Comparison of ENCODE assay signal across 23 cellular contexts in genomic region chr10:79402625-79402946, GRCh38. TPM values are rescaled to one million over a fixed set of nuclear protein-coding genes. Genes with fewer than 3 reads are reported as not detected.
DNase-seq lines count a peak whose midpoint lies in the region; ATAC-seq and TF ChIP-seq lines count a peak whose summit lies in the region.
"Had no signal": no experiment of that assay in that cellular context is flagged by ENCODE, and none has a peak within 500 bp of the region (broad histone marks: within the 10 kb centered on the region; RNA-seq: fewer than 3 reads in every experiment).

No MANE protein-coding gene starts in this region.

- TF ChIP-seq CTCF in left ventricle myocardium inferior (IDR thresholded peaks at IDR 0.05; ENCODE audit: borderline replicate concordance) (no peak), type B pancreatic cell (conservative IDR thresholded peaks at IDR 0.05) (no peak), Caco-2 (IDR thresholded peaks at IDR 0.05; ENCODE audit: insufficient read depth in 1 of 2, low read depth in 1 of 2, low read length in 1 of 2, severe bottlenecking in 1 of 2, unreplicated experiment in 1 of 2) (no peak)

- H3K9me3 Mint-ChIP-seq in type B pancreatic cell (no peaks in the 10 kb centered on the region), Caco-2 (ENCODE audit: unreplicated experiment) (no peaks in the 10 kb centered on the region)
- H3K9me3 Mint-ChIP-seq: naive thymus-derived CD8-positive, alpha-beta T cell had no signal

- no peak overlapping the region for H2AFZ ChIP-seq in neuronal stem cell (ENCODE audit: low read length)

- no peak overlapping the region for H2BK12ac ChIP-seq in neuronal stem cell (ENCODE audit: low read length)

- H3K18ac ChIP-seq in neuronal stem cell (ENCODE audit: low read length) = peak overlapping the region; percentile 68

- no peak overlapping the region for H3K14ac ChIP-seq in neuronal stem cell (ENCODE audit: low read length)

- H3K27me3 Mint-ChIP-seq in type B pancreatic cell (no peaks in the 10 kb centered on the region), Caco-2 (ENCODE audit: insufficient read depth, unreplicated experiment) (no peaks in the 10 kb centered on the region)

- no peak overlapping the region for H4K8ac ChIP-seq in neuronal stem cell (ENCODE audit: low read depth, low read length)

- no TSS peak for BruUV-seq in Caco-2 (replicated peaks; lab: Mats Ljungman, UMichigan)

- H3K9me3 ChIP-seq in left ventricle myocardium inferior (replicated peaks) (no peaks in the 10 kb centered on the region), neuronal stem cell (replicated peaks in 1 of 2; ENCODE audit: control insufficient read depth in 2 of 2, insufficient read depth in 1 of 2, low read depth in 1 of 2, low read length in 2 of 2) (no peaks in the 10 kb centered on the region), Caco-2 (no peaks in the 10 kb centered on the region)
- H3K9me3 ChIP-seq: body of pancreas had no signal

- no peaks in the 10 kb centered on the region for H3K36me3 Mint-ChIP-seq in type B pancreatic cell
- no peaks in the 10 kb centered on the region for H3K36me3 Mint-ChIP-seq in Caco-2 (ENCODE audit: insufficient read depth, unreplicated experiment)
- H3K36me3 Mint-ChIP-seq: naive thymus-derived CD8-positive, alpha-beta T cell had no signal

- intact Hi-C loops in Right ventricle myocardium inferior (cut with DNase I) = no loop called here
- intact Hi-C loops in left ventricle myocardium superior (cut with micrococcal nuclease) = no loop called here
- intact Hi-C loops in left ventricle myocardium inferior (cut with micrococcal nuclease) = no loop called here
- intact Hi-C loops in Caco-2 (cut with micrococcal nuclease; ENCODE audit: unreplicated experiment) = no loop called here

- H3K4me3 Mint-ChIP-seq in type B pancreatic cell (peak overlapping the region; percentile 19), Caco-2 (ENCODE audit: unreplicated experiment) (no peak overlapping the region)
- H3K4me3 Mint-ChIP-seq: naive thymus-derived CD8-positive, alpha-beta T cell had no signal

- no peak overlapping the region for H3K27ac Mint-ChIP-seq in type B pancreatic cell
- H3K27ac Mint-ChIP-seq in Caco-2 (ENCODE audit: unreplicated experiment) = no peak overlapping the region

- no peak overlapping the region for H2BK15ac ChIP-seq in neuronal stem cell (ENCODE audit: low read length)

- peaks cover 77% of the 10 kb centered on the region for H3K4me1 Mint-ChIP-seq in type B pancreatic cell (ENCODE audit: unreplicated experiment)
- peaks cover 18% of the 10 kb centered on the region for H3K4me1 Mint-ChIP-seq in Caco-2 (ENCODE audit: low read depth, unreplicated experiment)

- H3K79me1 ChIP-seq in neuronal stem cell (ENCODE audit: low read depth, low read length) = peaks cover 3% of the 10 kb centered on the region

- DNase-seq in Right ventricle myocardium inferior (ENCODE audit: missing footprints) (peak; percentile 9), left ventricle myocardium superior (no peak), left ventricle myocardium inferior (peak; percentile 5), neuronal stem cell (ENCODE audit: low spot score) (no peak), type B pancreatic cell (ENCODE audit: extremely low spot score, unreplicated experiment) (no peak), globus pallidus (ENCODE audit: low spot score) (no peak), HuH-7.5 (ENCODE audit: low spot score) (no peak), Caco-2 (no peak)
- DNase-seq: 8988T; activated CD4-positive, alpha-beta T cell treated with anti-CD3 and anti-CD28 coated beads for 4 hours; activated gamma-delta T cell treated with Interleukin-2 at 50 U/mL for 16 hours; body of pancreas; effector CD4-positive, alpha-beta T cell; left colon; naive thymus-derived CD8-positive, alpha-beta T cell; NCI-H2029 treated with DMSO at 0.1 percent for 48 hours; NCI-H510A treated with DMSO at 0.1 percent for 48 hours; OCI-M1; retina; stimulated activated CD4-positive, alpha-beta T cell treated with anti-CD3 and anti-CD28 coated beads, Interleukin-4, amount 100 ng/mL, for 1 hour; stimulated activated CD8-positive, alpha-beta memory T cell treated with anti-CD3 and anti-CD28 coated beads, Interleukin-4, amount 100 ng/mL, for 48 hours had no signal

- H3K4me3 ChIP-seq in left ventricle myocardium inferior (no peak overlapping the region), neuronal stem cell (ENCODE audit: low read length in 2 of 2) (no peak overlapping the region), Caco-2 (ENCODE audit: low read depth, low read length) (no peak overlapping the region)
- H3K4me3 ChIP-seq: body of pancreas had no signal

- peak overlapping the region; percentile 2 for H2BK120ac ChIP-seq in neuronal stem cell (ENCODE audit: low read depth, low read length)

- H3K27me3 ChIP-seq in left ventricle myocardium inferior (ENCODE audit: low read depth) (no peaks in the 10 kb centered on the region), neuronal stem cell (ENCODE audit: control insufficient read depth in 3 of 3, insufficient read depth in 3 of 3, low read depth in 1 of 3, low read length in 3 of 3) (no peaks in the 10 kb centered on the region), Caco-2 (replicated peaks; ENCODE audit: control insufficient read depth, insufficient read depth, low read length) (no peaks in the 10 kb centered on the region)
- H3K27me3 ChIP-seq: body of pancreas had no signal

- H3K36me3 ChIP-seq in left ventricle myocardium inferior (no peaks in the 10 kb centered on the region), neuronal stem cell (replicated peaks in 1 of 2; ENCODE audit: control insufficient read depth in 2 of 2, insufficient read depth in 2 of 2, low read length in 2 of 2) (no peaks in the 10 kb centered on the region), Caco-2 (ENCODE audit: control insufficient read depth, insufficient read depth, low read length) (no peaks in the 10 kb centered on the region)

- H4K91ac ChIP-seq in neuronal stem cell (ENCODE audit: low read depth, low read length, poor library complexity) = no peak overlapping the region

- peak overlapping the region; percentile 85 for H2AK5ac ChIP-seq in neuronal stem cell (ENCODE audit: low read depth, low read length)

- POLR2A ChIA-PET in Caco-2 (lab: Charles Lee) = no interaction called here

- no peak overlapping the region for H3K9ac ChIP-seq in neuronal stem cell (ENCODE audit: low read depth, low read length, poor library complexity)

- no peak overlapping the region for H2BK5ac ChIP-seq in neuronal stem cell (ENCODE audit: low read length)

- CTCF ChIA-PET in Caco-2 (lab: Charles Lee) = no interaction called here

- H3K27ac ChIP-seq in left ventricle myocardium inferior (replicated peaks) (no peak overlapping the region), neuronal stem cell (replicated peaks; ENCODE audit: low read length) (no peak overlapping the region)
- H3K27ac ChIP-seq: C4-2B had no signal

- no peak overlapping the region for H3K4me2 ChIP-seq in neuronal stem cell (ENCODE audit: insufficient read depth, low read length, poor library complexity, severe bottlenecking)

- H3K4ac ChIP-seq in neuronal stem cell (ENCODE audit: low read length) = no peak overlapping the region

- H3K4me1 ChIP-seq in left ventricle myocardium inferior (no peaks in the 10 kb centered on the region), neuronal stem cell (ENCODE audit: control insufficient read depth in 2 of 2, insufficient read depth in 1 of 2, low read depth in 1 of 2, low read length in 2 of 2) (peaks cover 46 to 51% of the 10 kb centered on the region in 2 donors), Caco-2 (no peaks in the 10 kb centered on the region)

- no CpG with 5 or more reads among the region's 7 CpGs for WGBS in neuronal stem cell (ENCODE audit: extremely low coverage in 2 of 2, insufficient read length in 2 of 2, insufficient replicate concordance in 1 of 2), 2 donors

- H3K23ac ChIP-seq in neuronal stem cell (ENCODE audit: low read depth, low read length, poor library complexity) = no peak overlapping the region

- ATAC-seq in Right ventricle myocardium inferior (no peak), left ventricle myocardium superior (no peak)
- ATAC-seq: body of pancreas; HCT116; left colon; naive thymus-derived CD8-positive, alpha-beta T cell had no signal

RNA-seq across cellular contexts. Expression of gene ZCCHC24, which starts 42.8 kb away (rescaled TPM):
- total RNA-seq in Right ventricle myocardium inferior = 60.1 TPM
- 49.0 TPM for total RNA-seq in left ventricle myocardium superior
- total RNA-seq in left ventricle myocardium inferior = 47.5 TPM
- polyA plus RNA-seq in neuronal stem cell (2013, experiment 1 of 2) = 10.6 TPM
- 10.3 TPM for polyA plus RNA-seq in neuronal stem cell (2013, experiment 2 of 2)
- 2.7 and 29.1 TPM in 2 replicates for total RNA-seq in type B pancreatic cell (ENCODE audit: low replicate concordance)
- total RNA-seq in Caco-2 (2022) = 2.5 and 3.1 TPM in 2 replicates

RNA-seq across cellular contexts. Expression of gene PPIF, which starts 55.3 kb away (rescaled TPM):
- total RNA-seq in Right ventricle myocardium inferior (151 TPM), left ventricle myocardium superior (139 TPM), left ventricle myocardium inferior (150 TPM), type B pancreatic cell (ENCODE audit: low replicate concordance) (67.5 and 91.3 TPM in 2 replicates), Caco-2 (2022) (116 and 133 TPM in 2 replicates)
- 42.1 TPM for polyA plus RNA-seq in neuronal stem cell (2013, experiment 1 of 2)
- polyA plus RNA-seq in neuronal stem cell (2013, experiment 2 of 2) = 42.3 TPM

Comparison
In these comparisons a context has a peak if more than half of its experiments do, and no peak if none do; other contexts are left out.
1. DNase-seq: peak in Right ventricle myocardium inferior (single experiment) and left ventricle myocardium inferior (single experiment); none in left ventricle myocardium superior (single experiment), neuronal stem cell (single experiment), type B pancreatic cell (single experiment), globus pallidus (single experiment), HuH-7.5 (single experiment) and Caco-2 (0 of 2).